Comparison of ENCODE assay signal across 11 cellular contexts in the genomic region with DNA sequence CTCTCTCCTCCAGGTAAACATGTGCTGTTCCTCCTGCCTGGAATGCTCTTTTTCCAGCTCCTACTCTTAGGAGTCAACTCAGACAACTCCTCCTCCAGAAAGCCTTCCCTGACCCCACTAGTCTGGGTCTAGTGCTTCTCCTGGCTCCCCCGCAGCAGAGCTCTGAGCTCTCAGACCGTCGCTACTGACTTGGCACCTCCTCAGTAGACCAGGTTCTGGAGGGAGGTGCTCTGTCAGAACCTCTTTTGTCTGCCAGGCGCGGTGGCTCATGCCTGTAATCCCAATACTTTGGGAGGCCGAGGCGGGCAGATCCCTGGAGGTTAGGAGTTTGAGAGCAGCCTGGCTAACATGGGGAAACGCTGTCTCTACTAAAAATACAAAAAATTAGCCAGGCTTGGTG. TPM values are rescaled to one million over a fixed set of nuclear protein-coding genes. Genes with fewer than 3 reads are reported as not detected.
DNase-seq lines count a peak whose midpoint lies in the region; ATAC-seq and TF ChIP-seq lines count a peak whose summit lies in the region.
"Had no signal": no experiment of that assay in that cellular context is flagged by ENCODE, and none has a peak within 500 bp of the region (broad histone marks: within the 10 kb centered on the region; RNA-seq: fewer than 3 reads in every experiment).

No MANE protein-coding gene starts in this region.

- ATAC-seq in GM18867 (IDR thresholded peaks at IDR 0.05; ENCODE audit: unreplicated experiment), result no peak

- 92% methylated on average over 8 of the region's 8 CpGs; no CpG with 5 or more reads in 1 of the 2 donors for WGBS in transverse colon (ENCODE audit: low coverage in 1 of 2), 2 donors

- intact Hi-C loops in breast epithelium (cut with DNase I; ENCODE audit: low total_unique reads), result no loop called here
- intact Hi-C loops in transverse colon (cut with DNase I; ENCODE audit: low total_unique reads), result no loop called here

- no peak overlapping the region for H3K9ac ChIP-seq in muscle layer of colon (ENCODE audit: low read length)

- H3K27me3 Mint-ChIP-seq in activated naive CD4-positive, alpha-beta T cell treated with anti-CD3 and anti-CD28 coated beads, Interleukin-2, amount 50 U/mL, for 24 hours, result no peaks in the 10 kb centered on the region

- in situ Hi-C loops in transverse colon (cut with MboI; ENCODE audit: low pct_ligation_motif_present in 1 of 4, low pct_unique_long_range_greater_than_20kb in 1 of 4, low sequenced_read_pairs in 3 of 4), result no loop called here

- H3K27ac ChIP-seq in breast epithelium (peak overlapping the region; percentile 40 to 65), muscle layer of colon (ENCODE audit: low read depth, low read length) (peak overlapping the region; percentile 30), transverse colon (peak overlapping the region; percentile 7 to 98 (median 40))

- H3K4me3 ChIP-seq in breast epithelium (no peak overlapping the region), muscle layer of colon (ENCODE audit: low read depth in 1 of 2, low read length in 2 of 2) (no peak overlapping the region), transverse colon (no peak overlapping the region)

- H3K9me3 Mint-ChIP-seq in activated naive CD4-positive, alpha-beta T cell treated with anti-CD3 and anti-CD28 coated beads, Interleukin-2, amount 50 U/mL, for 24 hours, result no peaks in the 10 kb centered on the region

- TF ChIP-seq POLR2A in breast epithelium (IDR thresholded peaks at IDR 0.05) (no peak), transverse colon (IDR thresholded peaks at IDR 0.05) (no peak)

- H3K9me3 ChIP-seq in breast epithelium (no peaks in the 10 kb centered on the region), muscle layer of colon (ENCODE audit: low read length) (no peaks in the 10 kb centered on the region), transverse colon (no peaks in the 10 kb centered on the region)

- peak overlapping the region; percentile 47 for H3K4me3 Mint-ChIP-seq in activated naive CD4-positive, alpha-beta T cell treated with anti-CD3 and anti-CD28 coated beads, Interleukin-2, amount 50 U/mL, for 24 hours

- no peak for TF ChIP-seq EP300 in transverse colon (IDR thresholded peaks at IDR 0.05; ENCODE audit: low read depth)

- peak overlapping the region; percentile 90 for H3K27ac Mint-ChIP-seq in activated naive CD4-positive, alpha-beta T cell treated with anti-CD3 and anti-CD28 coated beads, Interleukin-2, amount 50 U/mL, for 24 hours

- TF ChIP-seq CTCF in breast epithelium (IDR thresholded peaks at IDR 0.05), result no peak
- no peak for TF ChIP-seq CTCF in transverse colon (IDR thresholded peaks at IDR 0.05)

- no peak for DNase-seq in activated naive CD4-positive, alpha-beta T cell treated with anti-CD3 and anti-CD28 coated beads, Interleukin-2, amount 50 U/mL, for 16 hours
- DNase-seq in breast epithelium (ENCODE audit: low spot score in 2 of 2) (no peak), transverse colon (no peak), hippocampal formation (lab: John Stamatoyannopoulos, UW) (no peak), SIG-M5 (lab: John Stamatoyannopoulos, UW) (no peak)
- DNase-seq: anterior cingulate cortex, NCI-H1105, NCI-H526 had no signal

- H3K36me3 Mint-ChIP-seq in activated naive CD4-positive, alpha-beta T cell treated with anti-CD3 and anti-CD28 coated beads, Interleukin-2, amount 50 U/mL, for 24 hours, result peaks cover 3% of the 10 kb centered on the region

- H3K4me1 ChIP-seq in breast epithelium (peaks cover 0 to 47% of the 10 kb centered on the region in 2 donors), muscle layer of colon (ENCODE audit: insufficient read depth, low read length) (peaks cover 43% of the 10 kb centered on the region), transverse colon (peaks cover 16 to 60% (median 35%) of the 10 kb centered on the region in 4 donors)

- H3K36me3 ChIP-seq in breast epithelium (no peaks in the 10 kb centered on the region), muscle layer of colon (ENCODE audit: insufficient read depth, low read length) (peaks cover 17% of the 10 kb centered on the region), transverse colon (peaks cover 0 to 8% (median 0%) of the 10 kb centered on the region in 4 donors)

- H3K27me3 ChIP-seq in breast epithelium (no peaks in the 10 kb centered on the region), muscle layer of colon (ENCODE audit: control insufficient read depth in 1 of 2, insufficient read depth in 2 of 2, low read length in 2 of 2) (no peaks in the 10 kb centered on the region), transverse colon (no peaks in the 10 kb centered on the region)

- peaks cover 58% of the 10 kb centered on the region for H3K4me1 Mint-ChIP-seq in activated naive CD4-positive, alpha-beta T cell treated with anti-CD3 and anti-CD28 coated beads, Interleukin-2, amount 50 U/mL, for 24 hours

RNA-seq across cellular contexts. Expression of a gene that starts 3.4 kb away (rescaled TPM):
- 10 to 100 TPM; 26.1 to 52.7 (median 40.6) TPM for total RNA-seq in breast epithelium
- total RNA-seq in transverse colon, result 100 to 1,000 TPM in 1 of 4 donors, 10 to 100 TPM in 3; 29.4 to 116 (median 35.5) TPM

RNA-seq across cellular contexts. Expression of a gene that starts 3.6 kb away (rescaled TPM):
- total RNA-seq in breast epithelium (1 to 10 TPM; 3.0 to 7.6 (median 7.2) TPM), transverse colon (1 to 10 TPM in 2 of 4 donors, not detected in 2; 1.6 to 3.5 TPM)

RNA-seq across cellular contexts. Expression of a gene that starts 35.4 kb away (rescaled TPM):
- 10 to 100 TPM; 24.3 to 67.0 (median 44.8) TPM for total RNA-seq in breast epithelium
- 10 to 100 TPM in 1 of 4 donors, 1 to 10 TPM in 3; 3.2 to 22.4 (median 5.5) TPM for total RNA-seq in transverse colon

RNA-seq across cellular contexts. Expression of a gene that starts 55.8 kb away (rescaled TPM):
- 10 to 100 TPM; 23.0 to 40.0 (median 31.5) TPM for total RNA-seq in breast epithelium
- total RNA-seq in transverse colon, result 10 to 100 TPM; 19.5 to 48.3 (median 26.6) TPM
